ENCODE assay signal across 1 cellular context in the genomic region with DNA sequence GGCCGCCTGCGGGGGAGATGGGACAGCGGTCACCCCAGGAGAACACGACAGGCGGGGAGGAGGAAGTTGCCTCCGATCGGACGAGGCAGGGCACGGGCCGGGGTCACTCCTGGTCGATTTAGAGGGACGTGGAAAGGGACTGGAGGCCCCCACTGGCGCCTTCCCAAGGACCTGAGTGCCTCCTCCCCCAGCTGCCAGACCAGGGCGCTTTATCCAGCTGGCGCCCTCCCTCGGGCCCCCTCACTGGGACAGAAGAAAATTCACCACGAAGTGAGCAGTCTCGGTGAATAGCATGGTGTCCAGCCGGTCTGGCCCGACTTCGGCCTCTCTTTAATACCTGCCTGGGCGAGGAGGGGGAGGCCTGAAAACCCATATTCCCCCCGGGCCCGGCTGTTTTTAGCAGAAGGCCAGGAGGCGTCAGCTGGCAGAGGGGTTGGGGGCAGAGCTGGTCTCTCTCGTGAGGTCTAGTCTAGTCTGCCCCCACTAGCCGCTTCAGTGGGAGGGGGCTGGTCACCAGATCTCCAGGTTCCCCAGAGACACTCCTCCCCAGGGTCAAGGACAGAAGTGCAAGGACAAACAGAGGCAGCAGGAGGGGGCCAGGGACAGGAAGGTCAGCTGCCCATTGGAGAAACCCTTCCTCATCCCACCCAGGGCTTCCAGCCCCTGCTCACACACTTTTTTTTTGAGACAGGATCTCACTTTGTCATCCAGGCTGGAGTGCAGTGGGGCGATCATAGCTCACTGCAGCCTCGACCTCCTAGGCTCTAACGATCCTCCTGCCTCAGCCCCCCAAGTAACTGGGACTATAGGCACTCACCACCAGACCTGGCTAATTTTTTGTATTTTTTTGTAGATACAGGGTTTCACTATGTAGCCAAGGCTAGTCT.
TF ChIP-seq lines count a peak whose summit lies in the region.

No MANE protein-coding gene starts in this region.

TF ChIP-seq in HepG2, 621 proteins besides CTCF, POLR2A, EP300 and RAD21 (continued from another document and continues in another):
- TF ChIP-seq, protein P1, sequence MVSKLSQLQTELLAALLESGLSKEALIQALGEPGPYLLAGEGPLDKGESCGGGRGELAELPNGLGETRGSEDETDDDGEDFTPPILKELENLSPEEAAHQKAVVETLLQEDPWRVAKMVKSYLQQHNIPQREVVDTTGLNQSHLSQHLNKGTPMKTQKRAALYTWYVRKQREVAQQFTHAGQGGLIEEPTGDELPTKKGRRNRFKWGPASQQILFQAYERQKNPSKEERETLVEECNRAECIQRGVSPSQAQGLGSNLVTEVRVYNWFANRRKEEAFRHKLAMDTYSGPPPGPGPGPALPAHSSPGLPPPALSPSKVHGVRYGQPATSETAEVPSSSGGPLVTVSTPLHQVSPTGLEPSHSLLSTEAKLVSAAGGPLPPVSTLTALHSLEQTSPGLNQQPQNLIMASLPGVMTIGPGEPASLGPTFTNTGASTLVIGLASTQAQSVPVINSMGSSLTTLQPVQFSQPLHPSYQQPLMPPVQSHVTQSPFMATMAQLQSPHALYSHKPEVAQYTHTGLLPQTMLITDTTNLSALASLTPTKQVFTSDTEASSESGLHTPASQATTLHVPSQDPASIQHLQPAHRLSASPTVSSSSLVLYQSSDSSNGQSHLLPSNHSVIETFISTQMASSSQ (IDR thresholded peaks at IDR 0.05; ENCODE audit: low read depth) = no peak
- TF ChIP-seq, protein P1 (CRISPR knock-in tag; IDR thresholded peaks at IDR 0.05; ENCODE audit: borderline replicate concordance) = no peak
- peak; percentile 42; the same call in 1 of the 2 replicates for TF ChIP-seq TBX2 (CRISPR knock-in tag; IDR thresholded peaks at IDR 0.05; ENCODE audit: borderline replicate concordance)
- TF ChIP-seq POLR2AphosphoS5 (IDR thresholded peaks at IDR 0.05; ENCODE audit: low read depth, low read length) = 0 out of 2 replicates have a peak, but pooled peaks have one; percentile 10
- TF ChIP-seq TCF7L2 (IDR thresholded peaks at IDR 0.05; ENCODE audit: low read depth, low read length) = no peak
- TF ChIP-seq, protein P2, sequence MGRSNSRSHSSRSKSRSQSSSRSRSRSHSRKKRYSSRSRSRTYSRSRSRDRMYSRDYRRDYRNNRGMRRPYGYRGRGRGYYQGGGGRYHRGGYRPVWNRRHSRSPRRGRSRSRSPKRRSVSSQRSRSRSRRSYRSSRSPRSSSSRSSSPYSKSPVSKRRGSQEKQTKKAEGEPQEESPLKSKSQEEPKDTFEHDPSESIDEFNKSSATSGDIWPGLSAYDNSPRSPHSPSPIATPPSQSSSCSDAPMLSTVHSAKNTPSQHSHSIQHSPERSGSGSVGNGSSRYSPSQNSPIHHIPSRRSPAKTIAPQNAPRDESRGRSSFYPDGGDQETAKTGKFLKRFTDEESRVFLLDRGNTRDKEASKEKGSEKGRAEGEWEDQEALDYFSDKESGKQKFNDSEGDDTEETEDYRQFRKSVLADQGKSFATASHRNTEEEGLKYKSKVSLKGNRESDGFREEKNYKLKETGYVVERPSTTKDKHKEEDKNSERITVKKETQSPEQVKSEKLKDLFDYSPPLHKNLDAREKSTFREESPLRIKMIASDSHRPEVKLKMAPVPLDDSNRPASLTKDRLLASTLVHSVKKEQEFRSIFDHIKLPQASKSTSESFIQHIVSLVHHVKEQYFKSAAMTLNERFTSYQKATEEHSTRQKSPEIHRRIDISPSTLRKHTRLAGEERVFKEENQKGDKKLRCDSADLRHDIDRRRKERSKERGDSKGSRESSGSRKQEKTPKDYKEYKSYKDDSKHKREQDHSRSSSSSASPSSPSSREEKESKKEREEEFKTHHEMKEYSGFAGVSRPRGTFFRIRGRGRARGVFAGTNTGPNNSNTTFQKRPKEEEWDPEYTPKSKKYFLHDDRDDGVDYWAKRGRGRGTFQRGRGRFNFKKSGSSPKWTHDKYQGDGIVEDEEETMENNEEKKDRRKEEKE (IDR thresholded peaks at IDR 0.05) = no peak
- TF ChIP-seq, protein P3, sequence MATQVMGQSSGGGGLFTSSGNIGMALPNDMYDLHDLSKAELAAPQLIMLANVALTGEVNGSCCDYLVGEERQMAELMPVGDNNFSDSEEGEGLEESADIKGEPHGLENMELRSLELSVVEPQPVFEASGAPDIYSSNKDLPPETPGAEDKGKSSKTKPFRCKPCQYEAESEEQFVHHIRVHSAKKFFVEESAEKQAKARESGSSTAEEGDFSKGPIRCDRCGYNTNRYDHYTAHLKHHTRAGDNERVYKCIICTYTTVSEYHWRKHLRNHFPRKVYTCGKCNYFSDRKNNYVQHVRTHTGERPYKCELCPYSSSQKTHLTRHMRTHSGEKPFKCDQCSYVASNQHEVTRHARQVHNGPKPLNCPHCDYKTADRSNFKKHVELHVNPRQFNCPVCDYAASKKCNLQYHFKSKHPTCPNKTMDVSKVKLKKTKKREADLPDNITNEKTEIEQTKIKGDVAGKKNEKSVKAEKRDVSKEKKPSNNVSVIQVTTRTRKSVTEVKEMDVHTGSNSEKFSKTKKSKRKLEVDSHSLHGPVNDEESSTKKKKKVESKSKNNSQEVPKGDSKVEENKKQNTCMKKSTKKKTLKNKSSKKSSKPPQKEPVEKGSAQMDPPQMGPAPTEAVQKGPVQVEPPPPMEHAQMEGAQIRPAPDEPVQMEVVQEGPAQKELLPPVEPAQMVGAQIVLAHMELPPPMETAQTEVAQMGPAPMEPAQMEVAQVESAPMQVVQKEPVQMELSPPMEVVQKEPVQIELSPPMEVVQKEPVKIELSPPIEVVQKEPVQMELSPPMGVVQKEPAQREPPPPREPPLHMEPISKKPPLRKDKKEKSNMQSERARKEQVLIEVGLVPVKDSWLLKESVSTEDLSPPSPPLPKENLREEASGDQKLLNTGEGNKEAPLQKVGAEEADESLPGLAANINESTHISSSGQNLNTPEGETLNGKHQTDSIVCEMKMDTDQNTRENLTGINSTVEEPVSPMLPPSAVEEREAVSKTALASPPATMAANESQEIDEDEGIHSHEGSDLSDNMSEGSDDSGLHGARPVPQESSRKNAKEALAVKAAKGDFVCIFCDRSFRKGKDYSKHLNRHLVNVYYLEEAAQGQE (IDR thresholded peaks at IDR 0.05; ENCODE audit: borderline replicate concordance in 1 of 2, low read depth in 1 of 2, low read length in 2 of 2) = no peak
- TF ChIP-seq, protein P4, sequence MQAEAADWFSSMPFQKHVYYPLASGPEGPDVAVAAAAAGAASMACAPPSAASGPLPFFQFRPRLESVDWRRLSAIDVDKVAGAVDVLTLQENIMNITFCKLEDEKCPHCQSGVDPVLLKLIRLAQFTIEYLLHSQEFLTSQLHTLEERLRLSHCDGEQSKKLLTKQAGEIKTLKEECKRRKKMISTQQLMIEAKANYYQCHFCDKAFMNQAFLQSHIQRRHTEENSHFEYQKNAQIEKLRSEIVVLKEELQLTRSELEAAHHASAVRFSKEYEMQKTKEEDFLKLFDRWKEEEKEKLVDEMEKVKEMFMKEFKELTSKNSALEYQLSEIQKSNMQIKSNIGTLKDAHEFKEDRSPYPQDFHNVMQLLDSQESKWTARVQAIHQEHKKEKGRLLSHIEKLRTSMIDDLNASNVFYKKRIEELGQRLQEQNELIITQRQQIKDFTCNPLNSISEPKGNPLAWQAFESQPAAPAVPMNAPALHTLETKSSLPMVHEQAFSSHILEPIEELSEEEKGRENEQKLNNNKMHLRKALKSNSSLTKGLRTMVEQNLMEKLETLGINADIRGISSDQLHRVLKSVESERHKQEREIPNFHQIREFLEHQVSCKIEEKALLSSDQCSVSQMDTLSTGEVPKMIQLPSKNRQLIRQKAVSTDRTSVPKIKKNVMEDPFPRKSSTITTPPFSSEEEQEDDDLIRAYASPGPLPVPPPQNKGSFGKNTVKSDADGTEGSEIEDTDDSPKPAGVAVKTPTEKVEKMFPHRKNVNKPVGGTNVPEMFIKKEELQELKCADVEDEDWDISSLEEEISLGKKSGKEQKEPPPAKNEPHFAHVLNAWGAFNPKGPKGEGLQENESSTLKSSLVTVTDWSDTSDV (CRISPR knock-in tag; IDR thresholded peaks at IDR 0.05) = no peak
- TF ChIP-seq, protein P5, sequence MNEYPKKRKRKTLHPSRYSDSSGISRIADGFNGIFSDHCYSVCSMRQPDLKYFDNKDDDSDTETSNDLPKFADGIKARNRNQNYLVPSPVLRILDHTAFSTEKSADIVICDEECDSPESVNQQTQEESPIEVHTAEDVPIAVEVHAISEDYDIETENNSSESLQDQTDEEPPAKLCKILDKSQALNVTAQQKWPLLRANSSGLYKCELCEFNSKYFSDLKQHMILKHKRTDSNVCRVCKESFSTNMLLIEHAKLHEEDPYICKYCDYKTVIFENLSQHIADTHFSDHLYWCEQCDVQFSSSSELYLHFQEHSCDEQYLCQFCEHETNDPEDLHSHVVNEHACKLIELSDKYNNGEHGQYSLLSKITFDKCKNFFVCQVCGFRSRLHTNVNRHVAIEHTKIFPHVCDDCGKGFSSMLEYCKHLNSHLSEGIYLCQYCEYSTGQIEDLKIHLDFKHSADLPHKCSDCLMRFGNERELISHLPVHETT (CRISPR knock-in tag; conservative IDR thresholded peaks at IDR 0.05) = no peak
- TF ChIP-seq POLR2AphosphoS2 (IDR thresholded peaks at IDR 0.05; ENCODE audit: low read depth, low read length) = no peak
- TF ChIP-seq, protein P6, sequence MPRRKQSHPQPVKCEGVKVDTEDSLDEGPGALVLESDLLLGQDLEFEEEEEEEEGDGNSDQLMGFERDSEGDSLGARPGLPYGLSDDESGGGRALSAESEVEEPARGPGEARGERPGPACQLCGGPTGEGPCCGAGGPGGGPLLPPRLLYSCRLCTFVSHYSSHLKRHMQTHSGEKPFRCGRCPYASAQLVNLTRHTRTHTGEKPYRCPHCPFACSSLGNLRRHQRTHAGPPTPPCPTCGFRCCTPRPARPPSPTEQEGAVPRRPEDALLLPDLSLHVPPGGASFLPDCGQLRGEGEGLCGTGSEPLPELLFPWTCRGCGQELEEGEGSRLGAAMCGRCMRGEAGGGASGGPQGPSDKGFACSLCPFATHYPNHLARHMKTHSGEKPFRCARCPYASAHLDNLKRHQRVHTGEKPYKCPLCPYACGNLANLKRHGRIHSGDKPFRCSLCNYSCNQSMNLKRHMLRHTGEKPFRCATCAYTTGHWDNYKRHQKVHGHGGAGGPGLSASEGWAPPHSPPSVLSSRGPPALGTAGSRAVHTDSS (CRISPR knock-in tag; conservative IDR thresholded peaks at IDR 0.05) = no peak
- TF ChIP-seq, protein P7, sequence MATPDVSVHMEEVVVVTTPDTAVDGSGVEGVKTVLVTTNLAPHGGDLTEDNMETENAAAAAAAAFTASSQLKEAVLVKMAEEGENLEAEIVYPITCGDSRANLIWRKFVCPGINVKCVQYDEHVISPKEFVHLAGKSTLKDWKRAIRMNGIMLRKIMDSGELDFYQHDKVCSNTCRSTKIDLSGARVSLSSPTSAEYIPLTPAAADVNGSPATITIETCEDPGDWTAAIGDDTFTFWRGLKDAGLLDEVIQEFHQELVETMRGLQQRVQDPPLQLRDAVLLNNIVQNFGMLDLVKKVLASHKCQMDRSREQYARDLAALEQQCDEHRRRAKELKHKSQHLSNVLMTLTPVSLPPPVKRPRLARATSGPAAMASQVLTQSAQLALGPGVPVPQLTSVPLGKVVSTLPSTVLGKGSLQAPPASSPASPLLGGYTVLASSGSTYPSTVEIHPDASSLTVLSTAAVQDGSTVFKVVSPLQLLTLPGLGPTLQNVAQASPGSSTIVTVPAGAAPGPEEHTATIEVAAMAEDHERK (CRISPR knock-in tag; IDR thresholded peaks at IDR 0.05; ENCODE audit: low read depth) = no peak
- TF ChIP-seq SATB2 (CRISPR knock-in tag; IDR thresholded peaks at IDR 0.05) = no peak
